ENCODE assay signal across 6 cellular contexts in the genomic region with DNA sequence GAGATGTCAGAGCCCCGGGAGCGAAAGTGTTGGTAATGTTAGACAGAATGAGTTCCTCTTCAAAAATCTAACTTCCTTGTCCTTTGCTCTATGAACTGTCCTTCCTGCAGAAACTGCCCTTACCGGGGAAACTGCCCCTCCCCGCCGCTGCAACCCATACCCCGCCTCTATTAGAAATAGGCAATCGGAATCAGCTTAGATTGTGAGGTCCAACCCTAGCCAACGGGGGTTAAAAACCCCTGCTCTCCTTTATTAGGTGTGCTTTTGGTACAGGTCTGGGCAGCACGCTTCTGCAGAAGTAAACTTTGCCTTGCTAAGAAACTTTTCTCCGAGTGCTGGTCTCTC.
DNase-seq lines count a peak whose midpoint lies in the region; ATAC-seq and TF ChIP-seq lines count a peak whose summit lies in the region.

No MANE protein-coding gene starts in this region.

- H3K4me1 ChIP-seq in neuron (ENCODE audit: insufficient read depth, low read length), result peaks cover 6% of the 10 kb centered on the region

- peak overlapping the region; percentile 90 for H2AFZ ChIP-seq in neuron (ENCODE audit: low read depth, low read length)

- H3K4me3 ChIP-seq in AG04449 (ENCODE audit: low read depth, low read length) (peak overlapping the region; percentile 57), brain microvascular endothelial cell (ENCODE audit: low read depth, low read length) (peak overlapping the region; percentile 56), neuron (ENCODE audit: low read length) (peak overlapping the region; percentile 63)

- peak overlapping the region; percentile 58 for H3K27ac ChIP-seq in brain microvascular endothelial cell

- H3K9me3 ChIP-seq in neuron (ENCODE audit: low read length), result no peaks in the 10 kb centered on the region

- in situ Hi-C loops in brain microvascular endothelial cell (cut with HindIII; ENCODE audit: low pct_ligation_motif_present, low sequenced_read_pairs), result no loop called here

- H3K36me3 ChIP-seq in brain microvascular endothelial cell (replicated peaks) (peaks cover 26% of the 10 kb centered on the region), neuron (ENCODE audit: insufficient read depth, low read length) (peaks cover 19% of the 10 kb centered on the region)

- POLR2A ChIA-PET in AG04449 (lab: Yijun Ruan, JAX), result interaction anchor here (0.5 to 3.1 kb wide), 9 partner anchors 9 to 834 kb away, joined by 3 to 19 read pairs (median 4); a partner anchor contains a TSS

- DNase-seq in AG04449 (ENCODE audit: low read depth, low spot score) (no peak), brain microvascular endothelial cell (no peak), NCI-H2171 treated with DMSO at 0.1 percent for 48 hours (lab: John Stamatoyannopoulos, UW) (no peak), GOT3 (lab: John Stamatoyannopoulos, UW) (no peak)

- CTCF ChIA-PET in AG04449 (lab: Yijun Ruan, JAX), result interaction anchor here (0.6 to 6.3 kb wide), 15 partner anchors 9 to 87 kb away, joined by 3 to 152 read pairs (median 4); a partner anchor contains a TSS

- TF ChIP-seq CTCF in AG04449 (IDR thresholded peaks at IDR 0.05; ENCODE audit: insufficient read depth, low read length, missing control alignments) (no peak), brain microvascular endothelial cell (IDR thresholded peaks at IDR 0.05; ENCODE audit: low read depth, low read length, missing control alignments) (no peak)

- peak; percentile 14 for ATAC-seq in HG03280 (IDR thresholded peaks at IDR 0.05; ENCODE audit: unreplicated experiment)

- H3K27me3 ChIP-seq in brain microvascular endothelial cell (replicated peaks) (no peaks in the 10 kb centered on the region), neuron (ENCODE audit: insufficient read depth, low read length) (no peaks in the 10 kb centered on the region)
